ENCODE assay signal across 18 cellular contexts in the genomic region with DNA sequence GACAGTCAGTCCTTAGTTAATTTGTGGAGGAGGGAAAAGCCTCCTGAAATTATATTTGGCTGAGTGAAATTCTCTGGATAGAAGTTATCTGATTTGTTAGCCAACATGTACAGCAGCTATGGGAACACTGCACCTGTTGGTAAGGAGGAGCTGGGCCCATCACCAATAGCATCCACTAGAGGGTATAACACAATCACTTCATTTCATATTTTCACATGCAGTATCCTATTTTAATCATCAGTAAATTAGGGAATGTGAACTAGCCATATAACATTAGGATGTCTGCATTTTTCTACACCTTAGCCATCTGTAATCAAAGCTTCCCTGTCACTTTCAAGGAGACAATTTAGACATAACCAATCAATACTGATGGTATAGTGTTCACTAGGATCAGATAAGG.
DNase-seq lines count a peak whose midpoint lies in the region; ATAC-seq and TF ChIP-seq lines count a peak whose summit lies in the region.
"Had no signal": no experiment of that assay in that cellular context is flagged by ENCODE, and none has a peak within 500 bp of the region (broad histone marks: within the 10 kb centered on the region; RNA-seq: fewer than 3 reads in every experiment).

No MANE protein-coding gene starts in this region.

- H3K36me3 Mint-ChIP-seq in activated CD4-positive, alpha-beta T cell treated with anti-CD3 and anti-CD28 coated beads, Interleukin-2, amount 10 ng/mL, durations not matched to agents 7 days and 5 days (ENCODE audit: low read depth) = no peaks in the 10 kb centered on the region
- H3K36me3 Mint-ChIP-seq: CD14-positive monocyte, natural killer cell had no signal

- CTCF ChIA-PET in activated CD4-positive, alpha-beta T cell treated with anti-CD3 and anti-CD28 coated beads, Interleukin-2, amount 10 ng/mL, durations not matched to agents 7 days and 5 days (lab: Charles Lee) = no interaction called here

- H3K27ac ChIP-seq in VCaP (no peak overlapping the region), prostate gland (no peak overlapping the region)

- ATAC-seq in GM18870 (IDR thresholded peaks at IDR 0.05; ENCODE audit: unreplicated experiment) (no peak), HG03520 (IDR thresholded peaks at IDR 0.05; ENCODE audit: unreplicated experiment) (no peak)
- ATAC-seq: HepG2, left colon, natural killer cell had no signal

- no peaks in the 10 kb centered on the region for H3K36me3 ChIP-seq in prostate gland

- no peak for TF ChIP-seq POLR2A in prostate gland (IDR thresholded peaks at IDR 0.05)

- peaks cover 4% of the 10 kb centered on the region for H3K9me3 Mint-ChIP-seq in activated CD4-positive, alpha-beta T cell treated with anti-CD3 and anti-CD28 coated beads, Interleukin-2, amount 10 ng/mL, durations not matched to agents 7 days and 5 days
- H3K9me3 Mint-ChIP-seq: natural killer cell had no signal

- DNase-seq in AG09309 (ENCODE audit: low read depth) = no peak
- peak; percentile 11 for DNase-seq in HPDE6-E6E7 (ENCODE audit: extremely low spot score)
- peak in 1 of 2 donors; percentile 4 for DNase-seq in foreskin fibroblast
- no peak for DNase-seq in activated CD4-positive, alpha-beta T cell treated with anti-CD3 and anti-CD28 coated beads, Interleukin-2, amount 10 ng/mL, durations not matched to agents 7 days and 5 days
- DNase-seq in prostate gland (ENCODE audit: low spot score) = no peak
- DNase-seq: activated T-cell treated with anti-CD3 and anti-CD28 coated beads, Interleukin-2, amount 50 U/mL, for 48 hours; aorta; effector CD8-positive, alpha-beta T cell; GDM1; head of caudate nucleus; left colon; natural killer cell; NCI-H1436 treated with DMSO at 0.1 percent for 48 hours had no signal

- no peaks in the 10 kb centered on the region for H3K27me3 Mint-ChIP-seq in activated CD4-positive, alpha-beta T cell treated with anti-CD3 and anti-CD28 coated beads, Interleukin-2, amount 10 ng/mL, durations not matched to agents 7 days and 5 days

- H3K4me3 ChIP-seq in AG09309 (ENCODE audit: control insufficient read depth, low read depth, low read length) (no peak overlapping the region), foreskin fibroblast (ENCODE audit: low read depth in 1 of 2, low read length in 2 of 2) (no peak overlapping the region), prostate gland (no peak overlapping the region)

- POLR2A ChIA-PET in activated CD4-positive, alpha-beta T cell treated with anti-CD3 and anti-CD28 coated beads, Interleukin-2, amount 10 ng/mL, durations not matched to agents 7 days and 5 days (lab: Charles Lee) = no interaction called here

- intact Hi-C loops in prostate gland (cut with DNase I) = no loop called here

- no peak overlapping the region for H3K4me3 Mint-ChIP-seq in activated CD4-positive, alpha-beta T cell treated with anti-CD3 and anti-CD28 coated beads, Interleukin-2, amount 10 ng/mL, durations not matched to agents 7 days and 5 days
- H3K4me3 Mint-ChIP-seq: CD14-positive monocyte, natural killer cell had no signal

- no peaks in the 10 kb centered on the region for H3K4me1 Mint-ChIP-seq in activated CD4-positive, alpha-beta T cell treated with anti-CD3 and anti-CD28 coated beads, Interleukin-2, amount 10 ng/mL, durations not matched to agents 7 days and 5 days
- H3K4me1 Mint-ChIP-seq: CD14-positive monocyte had no signal

- H3K9me3 ChIP-seq in prostate gland = no peaks in the 10 kb centered on the region

- no peak overlapping the region for H3K27ac Mint-ChIP-seq in activated CD4-positive, alpha-beta T cell treated with anti-CD3 and anti-CD28 coated beads, Interleukin-2, amount 10 ng/mL, durations not matched to agents 7 days and 5 days
- H3K27ac Mint-ChIP-seq: CD14-positive monocyte, natural killer cell had no signal

- H3K4me1 ChIP-seq in prostate gland (replicated peaks) = no peaks in the 10 kb centered on the region

- TF ChIP-seq CTCF in AG09309 (IDR thresholded peaks at IDR 0.05; ENCODE audit: control insufficient read depth, insufficient read depth, low read depth, low read length, missing control alignments) (peak; percentile 42), VCaP (conservative IDR thresholded peaks at IDR 0.05) (0 out of 2 replicates have a peak, but pooled peaks have one; percentile 11), foreskin fibroblast (IDR thresholded peaks at IDR 0.05; ENCODE audit: low read depth, low read length) (peak; percentile 12), prostate gland (IDR thresholded peaks at IDR 0.05) (no peak)

- no peaks in the 10 kb centered on the region for H3K27me3 ChIP-seq in prostate gland (replicated peaks; ENCODE audit: insufficient read depth)

Comparison
In these comparisons a context has a peak if more than half of its experiments do, and no peak if none do; other contexts are left out.
1. CTCF ChIP-seq: peak in AG09309 (single experiment), VCaP (single experiment) and foreskin fibroblast (single experiment); none in prostate gland (0 of 4).